31 cellular contexts compared by ENCODE assay signal in genomic region chr2:9439536-9439935, GRCh38. TPM values are rescaled to one million over a fixed set of nuclear protein-coding genes. Genes with fewer than 3 reads are reported as not detected.
DNase-seq lines count a peak whose midpoint lies in the region; ATAC-seq, FAIRE-seq and TF ChIP-seq lines count a peak whose summit lies in the region.
"Had no signal": no experiment of that assay in that cellular context is flagged by ENCODE, and none has a peak within 500 bp of the region (broad histone marks: within the 10 kb centered on the region; RNA-seq: fewer than 3 reads in every experiment).

No MANE protein-coding gene starts in this region.

- H3K4me3 Mint-ChIP-seq in astrocyte (ENCODE audit: unreplicated experiment), result no peak overlapping the region
- H3K4me3 Mint-ChIP-seq: activated CD4-positive, alpha-beta T cell treated with anti-CD3 and anti-CD28 coated beads, Interleukin-2, amount 10 ng/mL, durations not matched to agents 7 days and 5 days; GM23338; IgD-negative memory B cell; immature natural killer cell; memory B cell; neural crest cell had no signal

- no peaks in the 10 kb centered on the region for H3K27me3 Mint-ChIP-seq in astrocyte (ENCODE audit: low read depth, unreplicated experiment)
- H3K27me3 Mint-ChIP-seq: activated CD4-positive, alpha-beta T cell treated with anti-CD3 and anti-CD28 coated beads, Interleukin-2, amount 10 ng/mL, durations not matched to agents 7 days and 5 days; IgD-negative memory B cell; memory B cell had no signal

- H4K20me1 ChIP-seq in astrocyte (ENCODE audit: insufficient read depth, low read length), result no peaks in the 10 kb centered on the region

- CTCF ChIA-PET in RWPE1 (lab: Yijun Ruan, JAX), result no interaction called here

- no peak overlapping the region for H3K4me3 ChIP-seq in astrocyte (ENCODE audit: insufficient read depth, low read depth, low read length)
- H3K4me3 ChIP-seq: esophagus squamous epithelium, GM23338, right atrium auricular region, stomach, transverse colon had no signal

- no peak for FAIRE-seq in astrocyte (lab: Jason Lieb, UNC)

- no peak for ATAC-seq in GM18870 (IDR thresholded peaks at IDR 0.05; ENCODE audit: unreplicated experiment)
- ATAC-seq: activated naive CD4-positive, alpha-beta T cell treated with anti-CD3 and anti-CD28 coated beads, Interleukin-2, amount 50 U/mL, for 72 hours; GM23338; left lobe of liver had no signal

- no peak for TF ChIP-seq CTCF in astrocyte (IDR thresholded peaks at IDR 0.05; ENCODE audit: insufficient read depth, low read depth, low read length)
- no peak for TF ChIP-seq CTCF in RWPE1 (conservative IDR thresholded peaks at IDR 0.05; ENCODE audit: low read depth)

- H3K27ac ChIP-seq in astrocyte (ENCODE audit: low read depth, low read length) (peak overlapping the region; percentile 72), temporal lobe (ENCODE audit: low read depth, low read length) (peak overlapping the region; percentile 63), RWPE1 (no peak overlapping the region)
- H3K27ac ChIP-seq: C4-2B, right atrium auricular region, transverse colon had no signal

- H3K27ac Mint-ChIP-seq in astrocyte (ENCODE audit: unreplicated experiment), result peak overlapping the region; percentile 4
- H3K27ac Mint-ChIP-seq: activated CD4-positive, alpha-beta T cell treated with anti-CD3 and anti-CD28 coated beads, Interleukin-2, amount 10 ng/mL, durations not matched to agents 7 days and 5 days; activated naive CD4-positive, alpha-beta T cell treated with anti-CD3 and anti-CD28 coated beads, Interleukin-2, amount 50 U/mL, for 72 hours; GM23338; IgD-negative memory B cell; immature natural killer cell; memory B cell had no signal

- no peaks in the 10 kb centered on the region for H3K9me3 Mint-ChIP-seq in astrocyte (ENCODE audit: unreplicated experiment)
- H3K9me3 Mint-ChIP-seq: activated CD4-positive, alpha-beta T cell treated with anti-CD3 and anti-CD28 coated beads, Interleukin-2, amount 10 ng/mL, durations not matched to agents 7 days and 5 days; activated naive CD4-positive, alpha-beta T cell treated with anti-CD3 and anti-CD28 coated beads, Interleukin-2, amount 50 U/mL, for 72 hours; GM23338; IgD-negative memory B cell; immature natural killer cell; memory B cell; neural crest cell had no signal

- H3K9ac ChIP-seq in astrocyte (ENCODE audit: low read length), result peak overlapping the region; percentile 6

- DNase-seq in HCEC 1CT (peak; percentile 43), astrocyte (ENCODE audit: low read depth) (no peak), fibroblast of peridontal ligament (ENCODE audit: extremely low read depth) (peak; percentile 44), RWPE1 (ENCODE audit: low spot score) (no peak)
- DNase-seq in activated CD4-positive, alpha-beta T cell treated with anti-CD3 and anti-CD28 coated beads for 1 hour, result no peak
- DNase-seq: activated CD4-positive, alpha-beta T cell treated with anti-CD3 and anti-CD28 coated beads, Interleukin-2, amount 10 ng/mL, durations not matched to agents 7 days and 5 days; Caco-2; central memory CD4-positive, alpha-beta T cell; dermis blood vessel endothelial cell; DMS53; esophagus squamous epithelium; GF-D8; immature natural killer cell; NCI-H2107; NCI-H345; posterior cingulate gyrus; SHP77; stimulated activated CD8-positive, alpha-beta memory T cell treated with anti-CD3 and anti-CD28 coated beads, Interleukin-4, amount 100 ng/mL, for 48 hours; stomach; T1000; transverse colon had no signal

- H3K4me1 Mint-ChIP-seq in astrocyte (ENCODE audit: low read depth, unreplicated experiment), result peaks cover 3% of the 10 kb centered on the region
- H3K4me1 Mint-ChIP-seq: activated CD4-positive, alpha-beta T cell treated with anti-CD3 and anti-CD28 coated beads, Interleukin-2, amount 10 ng/mL, durations not matched to agents 7 days and 5 days; GM23338; immature natural killer cell; memory B cell; neural crest cell had no signal

- POLR2A ChIA-PET in RWPE1 (lab: Yijun Ruan, JAX; ENCODE audit: low non-redundant PET), result no interaction called here

- H3K4me1 ChIP-seq in astrocyte (ENCODE audit: insufficient read depth, low read length), result no peaks in the 10 kb centered on the region
- H3K4me1 ChIP-seq: Caco-2, esophagus squamous epithelium, right atrium auricular region, stomach, transverse colon had no signal

- H3K79me2 ChIP-seq in astrocyte (ENCODE audit: insufficient read depth, low read length), result no peaks in the 10 kb centered on the region

- peak overlapping the region; percentile 28 for H3K4me2 ChIP-seq in astrocyte (ENCODE audit: low read length)
- H3K4me2 ChIP-seq: GM23338 had no signal

- H3K36me3 Mint-ChIP-seq in astrocyte (ENCODE audit: low read depth, unreplicated experiment), result peaks cover 20% of the 10 kb centered on the region

- H3K27me3 ChIP-seq in astrocyte (ENCODE audit: insufficient read depth, low read length), result no peaks in the 10 kb centered on the region
- H3K27me3 ChIP-seq: esophagus squamous epithelium, right atrium auricular region, stomach, transverse colon had no signal

- H2AFZ ChIP-seq in astrocyte (ENCODE audit: low read depth, low read length), result no peak overlapping the region
- H2AFZ ChIP-seq: GM23338 had no signal

- H3K36me3 ChIP-seq in astrocyte (ENCODE audit: insufficient read depth, low read length), result peaks cover 47% of the 10 kb centered on the region

- H3K9me3 ChIP-seq in astrocyte (ENCODE audit: insufficient read depth, low read depth, low read length), result no peaks in the 10 kb centered on the region
- H3K9me3 ChIP-seq: Caco-2, esophagus squamous epithelium, right atrium auricular region, stomach, transverse colon had no signal

RNA-seq across cellular contexts. Expression of gene CPSF3, which starts 16.1 kb away (rescaled TPM):
- total RNA-seq in astrocyte (36.2 and 40.3 TPM in 2 replicates), temporal lobe (38.8 TPM)

RNA-seq across cellular contexts. Expression of gene ITGB1BP1, which starts 16.2 kb away (rescaled TPM):
- total RNA-seq in astrocyte (121 and 126 TPM in 2 replicates), temporal lobe (50.4 TPM)

RNA-seq across cellular contexts. Expression of gene IAH1, which starts 34.8 kb away (rescaled TPM):
- 31.1 and 31.4 TPM in 2 replicates for total RNA-seq in astrocyte
- 49.2 TPM for total RNA-seq in temporal lobe

Comparison
In these comparisons a context has a peak if more than half of its experiments do, and no peak if none do; other contexts are left out.
1. DNase-seq: peak in HCEC 1CT (single experiment) and fibroblast of peridontal ligament (single experiment); none in astrocyte (single experiment), activated CD4-positive, alpha-beta T cell treated with anti-CD3 and anti-CD28 coated beads for 1 hour (single experiment) and RWPE1 (single experiment).